In genomic region chr4:186695392-186695791, GRCh38 we compare ENCODE assay signal across 1 cellular context.
A peak's percentile ranks its signal among the peaks of the same experiment; 100 is the strongest.
TF ChIP-seq lines count a peak whose summit lies in the region.

No MANE protein-coding gene starts in this region.

TF ChIP-seq in HEK293, 187 proteins besides CTCF, POLR2A, EP300 and RAD21:
- TF ChIP-seq PRDM10 (tag by site-specific recombination; IDR thresholded peaks at IDR 0.05) (peak; percentile 57; the same call in 1 of the 2 replicates), ZNF830 (tag by site-specific recombination; IDR thresholded peaks at IDR 0.05; ENCODE audit: low read depth) (no peak), ZNF311 (tag by site-specific recombination; IDR thresholded peaks at IDR 0.05; ENCODE audit: borderline replicate concordance) (no peak), ZNF692 (tag by site-specific recombination; IDR thresholded peaks at IDR 0.05) (peak; percentile 69; the same call in 1 of the 2 replicates)
